In the genomic region with DNA sequence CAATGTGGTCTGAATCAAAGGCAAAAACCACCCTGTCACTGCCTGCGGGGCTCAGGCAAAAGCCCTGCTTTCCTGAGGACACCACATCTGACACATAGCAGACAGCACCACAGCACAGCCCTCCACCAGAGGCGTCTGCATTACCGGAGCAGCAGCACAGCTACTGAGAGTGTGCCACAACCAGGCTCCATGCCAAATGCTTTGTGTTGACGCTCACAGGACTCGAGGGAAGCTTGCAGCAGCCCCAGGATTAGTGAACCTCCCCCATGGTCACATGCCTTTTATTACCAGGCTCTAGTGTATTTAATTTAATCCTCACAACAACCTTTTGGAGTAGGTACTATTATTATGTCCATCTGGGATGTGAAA, we compare ENCODE assay signal across 9 cellular contexts. TPM values are rescaled to one million over a fixed set of nuclear protein-coding genes. Genes with fewer than 3 reads are reported as not detected.
DNase-seq lines count a peak whose midpoint lies in the region; ATAC-seq lines count a peak whose summit lies in the region.
"Had no signal": no experiment of that assay in that cellular context is flagged by ENCODE, and none has a peak within 500 bp of the region (broad histone marks: within the 10 kb centered on the region; RNA-seq: fewer than 3 reads in every experiment).

No MANE protein-coding gene starts in this region.

- H3K36me3 Mint-ChIP-seq in natural killer cell treated with Interleukin-12 subunit alpha and Interleukin-12 subunit beta and Interleukin-15 and Interleukin-18, amount 100 ng/mL, for 72 hours = no peaks in the 10 kb centered on the region

- DNase-seq in COR-L47 (lab: John Stamatoyannopoulos, UW) = peak; percentile 27
- peak; percentile 40 for DNase-seq in NCI-H2029 treated with DMSO at 0.1 percent for 48 hours (lab: John Stamatoyannopoulos, UW)
- DNase-seq in dermis blood vessel endothelial cell = peak; percentile 77
- no peak for DNase-seq in natural killer cell treated with Interleukin-12 subunit alpha and Interleukin-12 subunit beta and Interleukin-15 and Interleukin-18, amount 100 ng/mL, for 72 hours (ENCODE audit: low spot score)
- DNase-seq in activated CD4-positive, CD25-positive, alpha-beta regulatory T cell treated with anti-CD3 and anti-CD28 coated beads, Interleukin-2, amount 50 U/mL, for 72 hours = no peak
- no peak for DNase-seq in GDM1 (lab: John Stamatoyannopoulos, UW)
- DNase-seq: activated CD4-positive, alpha-beta T cell treated with anti-CD3 and anti-CD28 coated beads, Interleukin-2, amount 50 U/mL, for 1 hour had no signal

- H3K9me3 Mint-ChIP-seq in natural killer cell treated with Interleukin-12 subunit alpha and Interleukin-12 subunit beta and Interleukin-15 and Interleukin-18, amount 100 ng/mL, for 72 hours = no peaks in the 10 kb centered on the region

- H3K27ac Mint-ChIP-seq in natural killer cell treated with Interleukin-12 subunit alpha and Interleukin-12 subunit beta and Interleukin-15 and Interleukin-18, amount 100 ng/mL, for 72 hours = peak overlapping the region; percentile 77 to 87

- H3K27me3 Mint-ChIP-seq in natural killer cell treated with Interleukin-12 subunit alpha and Interleukin-12 subunit beta and Interleukin-15 and Interleukin-18, amount 100 ng/mL, for 72 hours = no peaks in the 10 kb centered on the region

- peak overlapping the region; percentile 52 for H3K4me3 Mint-ChIP-seq in natural killer cell treated with Interleukin-12 subunit alpha and Interleukin-12 subunit beta and Interleukin-15 and Interleukin-18, amount 100 ng/mL, for 72 hours

- peak; percentile 78 to 92 for ATAC-seq in natural killer cell treated with Interleukin-12 subunit alpha and Interleukin-12 subunit beta and Interleukin-15 and Interleukin-18, amount 100 ng/mL, for 72 hours
- ATAC-seq in GM21528 (IDR thresholded peaks at IDR 0.05; ENCODE audit: low FRiP score, unreplicated experiment) (no peak), GM21515 (IDR thresholded peaks at IDR 0.05; ENCODE audit: unreplicated experiment) (no peak)

- H3K4me1 Mint-ChIP-seq in natural killer cell treated with Interleukin-12 subunit alpha and Interleukin-12 subunit beta and Interleukin-15 and Interleukin-18, amount 100 ng/mL, for 72 hours (ENCODE audit: low read depth in 2 of 2) = peaks cover 18 to 26% of the 10 kb centered on the region in 2 donors

RNA-seq across cellular contexts. Expression of a gene that starts 12.6 kb away (rescaled TPM):
- 21.2 and 21.3 TPM in 2 replicates for total RNA-seq in dermis blood vessel endothelial cell
- total RNA-seq in natural killer cell treated with Interleukin-12 subunit alpha and Interleukin-12 subunit beta and Interleukin-15 and Interleukin-18, amount 100 ng/mL, for 72 hours = 10 to 100 TPM; 40.1 to 52.1 TPM

RNA-seq across cellular contexts. Expression of a gene that starts 12.8 kb away (rescaled TPM):
- total RNA-seq in dermis blood vessel endothelial cell = 6.3 and 8.8 TPM in 2 replicates
- 1 to 10 TPM; 7.5 to 9.0 TPM for total RNA-seq in natural killer cell treated with Interleukin-12 subunit alpha and Interleukin-12 subunit beta and Interleukin-15 and Interleukin-18, amount 100 ng/mL, for 72 hours

RNA-seq across cellular contexts. Expression of a gene that starts 53.7 kb away (rescaled TPM):
- 1.5 and 2.5 TPM in 2 replicates for total RNA-seq in dermis blood vessel endothelial cell
- under 1 TPM in 1 of 2 donors, not detected in 1; 0.47 TPM for total RNA-seq in natural killer cell treated with Interleukin-12 subunit alpha and Interleukin-12 subunit beta and Interleukin-15 and Interleukin-18, amount 100 ng/mL, for 72 hours

RNA-seq across cellular contexts. Expression of a gene that starts 54.2 kb away (rescaled TPM):
- total RNA-seq in dermis blood vessel endothelial cell = 21.6 and 30.0 TPM in 2 replicates
- 10 to 100 TPM; 15.5 to 17.8 TPM for total RNA-seq in natural killer cell treated with Interleukin-12 subunit alpha and Interleukin-12 subunit beta and Interleukin-15 and Interleukin-18, amount 100 ng/mL, for 72 hours

Comparison
In these comparisons a context has a peak if more than half of its experiments do, and no peak if none do; other contexts are left out.
1. DNase-seq: peak in COR-L47 (single experiment), NCI-H2029 treated with DMSO at 0.1 percent for 48 hours (single experiment) and dermis blood vessel endothelial cell (single experiment); none in natural killer cell treated with Interleukin-12 subunit alpha and Interleukin-12 subunit beta and Interleukin-15 and Interleukin-18, amount 100 ng/mL, for 72 hours (single experiment), activated CD4-positive, CD25-positive, alpha-beta regulatory T cell treated with anti-CD3 and anti-CD28 coated beads, Interleukin-2, amount 50 U/mL, for 72 hours (single experiment) and GDM1 (single experiment).
2. ATAC-seq: peak in natural killer cell treated with Interleukin-12 subunit alpha and Interleukin-12 subunit beta and Interleukin-15 and Interleukin-18, amount 100 ng/mL, for 72 hours (2 of 2); none in GM21528 (single experiment) and GM21515 (single experiment).